Comparison of ENCODE assay signal across 8 cellular contexts in the genomic region with DNA sequence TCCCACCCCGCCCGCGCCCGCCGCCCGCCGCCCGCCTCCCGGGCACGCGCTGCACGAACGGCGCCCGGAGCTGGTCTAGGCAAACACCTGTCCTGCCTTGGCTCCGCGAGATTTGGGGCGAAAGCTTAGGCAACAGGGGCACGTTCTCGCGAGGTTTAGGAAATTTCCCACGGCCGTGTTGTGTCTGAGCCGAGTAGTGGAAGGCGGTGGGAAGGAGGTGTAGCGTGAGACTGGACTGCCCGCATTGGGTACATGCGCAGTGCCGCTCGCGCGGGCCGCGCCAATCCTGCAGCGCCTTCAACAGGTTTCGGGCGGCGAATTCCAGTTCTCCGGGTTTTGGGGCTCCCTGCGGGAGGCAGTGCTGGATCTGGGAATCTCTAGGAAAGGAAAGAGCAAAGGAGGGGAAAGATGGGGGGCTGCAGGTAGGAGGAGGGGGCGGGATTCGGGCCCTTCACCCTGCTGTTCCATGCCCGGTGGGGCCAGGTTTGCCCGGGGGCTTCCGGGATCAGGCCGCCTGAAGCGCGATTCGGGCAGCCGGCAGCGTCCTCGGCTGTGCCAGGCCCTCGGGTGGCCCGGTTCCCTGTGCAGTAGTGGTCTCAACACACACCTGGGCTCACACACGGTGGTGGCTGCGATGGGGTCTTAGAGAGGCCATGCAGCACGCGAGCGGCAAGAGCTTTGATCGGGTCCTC. TPM values are rescaled to one million over a fixed set of nuclear protein-coding genes. Genes with fewer than 3 reads are reported as not detected.
DNase-seq lines count a peak whose midpoint lies in the region; ATAC-seq, FAIRE-seq and TF ChIP-seq lines count a peak whose summit lies in the region.

No MANE protein-coding gene starts in this region.

- peak overlapping the region; percentile 98 for H3K27ac ChIP-seq in keratinocyte (ENCODE audit: control insufficient read depth, insufficient read depth, low read length)

- no peaks in the 10 kb centered on the region for H3K36me3 ChIP-seq in keratinocyte (ENCODE audit: control insufficient read depth in 2 of 2, extremely low read depth in 1 of 2, insufficient read depth in 2 of 2, low read length in 2 of 2)

- H2AFZ ChIP-seq in keratinocyte (ENCODE audit: control insufficient read depth, low read length), result peak overlapping the region; percentile 95

- no peaks in the 10 kb centered on the region for H3K9me1 ChIP-seq in keratinocyte (ENCODE audit: control insufficient read depth, extremely low read depth, insufficient read depth, low read length)

- dilution Hi-C loops in keratinocyte (cut with MboI; ENCODE audit: extremely low pct_ligation_motif_present, low sequenced_read_pairs), result no loop called here

- H3K4me3 ChIP-seq in keratinocyte (ENCODE audit: control insufficient read depth in 2 of 3, extremely low read depth in 1 of 3, insufficient read depth in 2 of 3, low read depth in 1 of 3, low read length in 3 of 3), result peak overlapping the region; percentile 52 to 93 (median 88)

- no peaks in the 10 kb centered on the region for H4K20me1 ChIP-seq in keratinocyte (ENCODE audit: control insufficient read depth, extremely low read depth, insufficient read depth, low read length)

- FAIRE-seq in keratinocyte (lab: Jason Lieb, UNC), result peak; percentile 74

- H3K9me3 ChIP-seq in keratinocyte (ENCODE audit: control insufficient read depth, low read depth, low read length), result peaks cover 4% of the 10 kb centered on the region

- peaks cover 11% of the 10 kb centered on the region for H3K4me1 ChIP-seq in keratinocyte (ENCODE audit: control insufficient read depth, extremely low read depth, insufficient read depth, low read length)

- peak overlapping the region; percentile 99 for H3K4me2 ChIP-seq in keratinocyte (ENCODE audit: control insufficient read depth, extremely low read depth, insufficient read depth, low read depth, low read length)

- peak overlapping the region; percentile 98 for H3K9ac ChIP-seq in keratinocyte (ENCODE audit: control insufficient read depth, extremely low read depth, insufficient read depth, low read length)

- TF ChIP-seq CTCF in keratinocyte (optimal IDR thresholded peaks at IDR 0.05 in 1 of 3, IDR thresholded peaks at IDR 0.05 in 1 of 3, conservative IDR thresholded peaks at IDR 0.05 in 1 of 3; ENCODE audit: extremely low read depth in 1 of 3, insufficient read depth in 2 of 3, low read length in 3 of 3), result peak in 1 of 3 experiments; percentile 43

- DNase-seq in Ammon's horn (ENCODE audit: low spot score) (peak; percentile 98), NCI-H446 (lab: John Stamatoyannopoulos, UW) (peak; percentile 96 to 99), cerebellar nuclear complex (lab: John Stamatoyannopoulos, UW) (peak; percentile 82 to 88), keratinocyte (ENCODE audit: low read depth, low spot score) (peak; percentile 93)
- peak; percentile 97 to 98 (median 98) for DNase-seq in stimulated activated CD4-positive, alpha-beta T cell treated with anti-CD3 and anti-CD28 coated beads, Interleukin-12 subunit alpha, Interleukin-12 subunit beta, amount 100 ng/mL, for 48 hours (ENCODE audit: low read depth in 2 of 3, low spot score in 1 of 3)

- ATAC-seq in GM19043 (IDR thresholded peaks at IDR 0.05; ENCODE audit: low read depth, unreplicated experiment) (peak; percentile 59), HG03354 (IDR thresholded peaks at IDR 0.05; ENCODE audit: poor library complexity, severe bottlenecking, unreplicated experiment) (peak; percentile 76)
- peak; percentile 70 to 76 for ATAC-seq in activated CD4-positive, CD25-positive, alpha-beta regulatory T cell treated with anti-CD3 and anti-CD28 coated beads, Interleukin-2, amount 50 U/mL, for 24 hours

- peaks cover 32% of the 10 kb centered on the region for H3K79me2 ChIP-seq in keratinocyte (ENCODE audit: control insufficient read depth, insufficient read depth, low read length)

- H3K27me3 ChIP-seq in keratinocyte (ENCODE audit: control insufficient read depth, extremely low read depth, insufficient read depth, low read length), result no peaks in the 10 kb centered on the region

RNA-seq across cellular contexts. Expression of gene RBPJ, which starts 1.2 kb away (rescaled TPM):
- 20.8 to 38.0 TPM (median 32.0 TPM) in 3 replicates for polyA plus RNA-seq in keratinocyte
- polyA plus RNA-seq in keratinocyte (2011; ENCODE audit: low read depth), result 22.9 TPM
- 15.8 and 28.1 TPM in 2 replicates for polyA plus RNA-seq in keratinocyte (2011; cell fraction: cytosol; rRNA removed)
- polyA plus RNA-seq in keratinocyte (2011; cell fraction: nucleus; rRNA removed), result 34.6 and 43.1 TPM in 2 replicates
- polyA plus RNA-seq in keratinocyte (2012; ENCODE audit: low replicate concordance), result 22.6 and 24.3 TPM in 2 replicates
- polyA minus RNA-seq in keratinocyte, result 15.1 to 49.2 TPM (median 16.9 TPM) in 3 replicates
- 11.5 TPM for polyA minus RNA-seq in keratinocyte (2011; cell fraction: cytosol; rRNA and poly(A)+ RNA removed)
- 26.4 and 50.3 TPM in 2 replicates for polyA minus RNA-seq in keratinocyte (2011; cell fraction: nucleus; rRNA and poly(A)+ RNA removed)

Comparison
In these comparisons a context has a peak if more than half of its experiments do, and no peak if none do; other contexts are left out.
1. Peak in every context shown above with its lines: DNase-seq, ATAC-seq, H3K4me3 ChIP-seq and H3K27ac ChIP-seq.